8 cellular contexts compared by ENCODE assay signal in the genomic region with DNA sequence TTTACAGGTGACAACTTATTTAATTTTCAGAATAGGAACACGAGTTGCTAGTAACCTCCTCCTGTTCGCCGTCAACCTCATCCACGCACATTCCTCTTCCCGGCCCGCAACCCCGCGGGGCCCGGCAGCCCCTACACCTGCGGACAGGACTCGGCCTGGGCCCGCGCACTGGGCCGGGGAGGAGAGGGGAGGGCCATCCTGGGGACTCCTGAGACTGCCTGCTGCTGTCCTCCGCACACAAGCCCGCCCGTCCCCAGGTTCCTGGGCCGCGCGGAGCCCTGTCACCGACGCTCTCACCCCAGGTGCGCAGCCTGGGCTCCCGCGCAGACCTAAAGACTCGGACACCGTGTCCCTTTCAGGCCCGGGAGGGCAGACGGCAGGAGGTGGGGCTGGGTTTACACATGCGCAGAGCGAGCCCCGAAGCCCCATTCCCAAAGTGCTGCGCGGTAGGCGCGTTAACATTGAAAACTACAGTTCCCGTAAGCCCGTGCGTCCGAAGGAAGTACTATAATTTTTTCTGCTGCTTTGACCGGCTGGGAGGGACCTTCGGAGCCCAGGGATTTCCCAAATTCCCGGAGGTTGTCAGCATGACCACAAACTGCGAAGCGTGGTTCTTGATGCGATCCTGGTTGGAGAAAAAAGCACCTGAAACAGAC.
DNase-seq lines count a peak whose midpoint lies in the region; ATAC-seq and TF ChIP-seq lines count a peak whose summit lies in the region.
"Not testable (repeated sequence)": the region's sequence is repeated elsewhere in the genome, so short reads cannot be mapped to it uniquely, and the experiment has no call there.

No MANE protein-coding gene starts in this region.

- H3K4me1 Mint-ChIP-seq in stimulated activated effector memory CD8-positive, alpha-beta T cell treated with anti-CD3 and anti-CD28 coated beads, Interleukin-12 subunit alpha, Interleukin-12 subunit beta, amount 100 ng/mL, for 72 hours, result not testable (repeated sequence)

- not testable (repeated sequence) for H3K36me3 Mint-ChIP-seq in stimulated activated effector memory CD8-positive, alpha-beta T cell treated with anti-CD3 and anti-CD28 coated beads, Interleukin-12 subunit alpha, Interleukin-12 subunit beta, amount 100 ng/mL, for 72 hours

- TF ChIP-seq RAD21 in neural cell (conservative IDR thresholded peaks at IDR 0.05), result not testable (repeated sequence)

- H3K9ac ChIP-seq in neural cell (ENCODE audit: low read length), result peak overlapping the region; percentile 39

- TF ChIP-seq EP300 in neural cell (conservative IDR thresholded peaks at IDR 0.05; ENCODE audit: poor library complexity, severe bottlenecking), result not testable (repeated sequence)

- H2AFZ ChIP-seq in neural cell (ENCODE audit: low read depth, low read length), result not testable (repeated sequence)

- H3F3A ChIP-seq in neural cell (ENCODE audit: insufficient read depth, low read length, poor library complexity, severe bottlenecking), result not testable (repeated sequence)

- H3K9me3 ChIP-seq in SJCRH30 (replicated peaks); neural cell (ENCODE audit: low read length): not testable (repeated sequence)

- peak; percentile 96 for ATAC-seq in HG02588 (IDR thresholded peaks at IDR 0.05; ENCODE audit: unreplicated experiment)
- peak; percentile 97 for ATAC-seq in stimulated activated effector memory CD8-positive, alpha-beta T cell treated with anti-CD3 and anti-CD28 coated beads, Interleukin-12 subunit alpha, Interleukin-12 subunit beta, amount 100 ng/mL, for 72 hours

- H3K4me2 ChIP-seq in neural cell (ENCODE audit: low read length), result not testable (repeated sequence)

- not testable (repeated sequence) for H3K36me3 ChIP-seq in SJCRH30; neural cell (ENCODE audit: insufficient read depth, low read length)

- not testable (repeated sequence) for H3K4me1 ChIP-seq in SJCRH30

- H4K20me1 ChIP-seq in neural cell (ENCODE audit: insufficient read depth), result not testable (repeated sequence)

- peak overlapping the region; percentile 70 for H3K27ac Mint-ChIP-seq in stimulated activated effector memory CD8-positive, alpha-beta T cell treated with anti-CD3 and anti-CD28 coated beads, Interleukin-12 subunit alpha, Interleukin-12 subunit beta, amount 100 ng/mL, for 72 hours

- not testable (repeated sequence) for TF ChIP-seq CTCF in neural cell (IDR thresholded peaks at IDR 0.05; ENCODE audit: poor library complexity, severe bottlenecking)

- H3K9me3 Mint-ChIP-seq in stimulated activated effector memory CD8-positive, alpha-beta T cell treated with anti-CD3 and anti-CD28 coated beads, Interleukin-12 subunit alpha, Interleukin-12 subunit beta, amount 100 ng/mL, for 72 hours, result not testable (repeated sequence)

- DNase-seq in EL, result peak; percentile 56
- peak; percentile 85 for DNase-seq in MV-4-11 (lab: John Stamatoyannopoulos, UW)
- peak; percentile 81 to 86 for DNase-seq in SJCRH30
- DNase-seq in activated gamma-delta T cell (lab: John Stamatoyannopoulos, UW), result peak; percentile 30
- DNase-seq in fibroblast of the conjunctiva (ENCODE audit: low read depth), result peak; percentile 69
- DNase-seq in stimulated activated effector memory CD8-positive, alpha-beta T cell treated with anti-CD3 and anti-CD28 coated beads, Interleukin-12 subunit alpha, Interleukin-12 subunit beta, amount 100 ng/mL, for 72 hours (ENCODE audit: low spot score in 2 of 2), result peak; percentile 50 to 86

- not testable (repeated sequence) for H3K79me2 ChIP-seq in neural cell (replicated peaks; ENCODE audit: insufficient read depth, low read length)

- H3K4me3 Mint-ChIP-seq in stimulated activated effector memory CD8-positive, alpha-beta T cell treated with anti-CD3 and anti-CD28 coated beads, Interleukin-12 subunit alpha, Interleukin-12 subunit beta, amount 100 ng/mL, for 72 hours, result peak overlapping the region; percentile 85

- not testable (repeated sequence) for H3K27me3 ChIP-seq in SJCRH30; neural cell (ENCODE audit: insufficient read depth, low read depth, low read length)

- not testable (repeated sequence) for H3K9me2 ChIP-seq in neural cell (ENCODE audit: insufficient read depth, low read length)

- H3K27ac ChIP-seq in SJCRH30; neural cell (ENCODE audit: low read length): not testable (repeated sequence)

- H3K4me3 ChIP-seq in SJCRH30 (peak overlapping the region; percentile 57), neural cell (ENCODE audit: low read length) (peak overlapping the region; percentile 61)

TF ChIP-seq in neural cell, 6 proteins besides CTCF, POLR2A, EP300 and RAD21:
- TF ChIP-seq POLR2AphosphoS5 (IDR thresholded peaks at IDR 0.05), result peak; percentile 38

Comparison
In these comparisons a context has a peak if more than half of its experiments do, and no peak if none do; other contexts are left out.
1. DNase-seq: peak in every context shown above with its lines; median percentile 85 in MV-4-11; 84 in SJCRH30; 69 in fibroblast of the conjunctiva; 68 in stimulated activated effector memory CD8-positive, alpha-beta T cell treated with anti-CD3 and anti-CD28 coated beads, Interleukin-12 subunit alpha, Interleukin-12 subunit beta, amount 100 ng/mL, for 72 hours; 56 in EL; 30 in activated gamma-delta T cell.